8 cellular contexts compared by ENCODE assay signal in the genomic region with DNA sequence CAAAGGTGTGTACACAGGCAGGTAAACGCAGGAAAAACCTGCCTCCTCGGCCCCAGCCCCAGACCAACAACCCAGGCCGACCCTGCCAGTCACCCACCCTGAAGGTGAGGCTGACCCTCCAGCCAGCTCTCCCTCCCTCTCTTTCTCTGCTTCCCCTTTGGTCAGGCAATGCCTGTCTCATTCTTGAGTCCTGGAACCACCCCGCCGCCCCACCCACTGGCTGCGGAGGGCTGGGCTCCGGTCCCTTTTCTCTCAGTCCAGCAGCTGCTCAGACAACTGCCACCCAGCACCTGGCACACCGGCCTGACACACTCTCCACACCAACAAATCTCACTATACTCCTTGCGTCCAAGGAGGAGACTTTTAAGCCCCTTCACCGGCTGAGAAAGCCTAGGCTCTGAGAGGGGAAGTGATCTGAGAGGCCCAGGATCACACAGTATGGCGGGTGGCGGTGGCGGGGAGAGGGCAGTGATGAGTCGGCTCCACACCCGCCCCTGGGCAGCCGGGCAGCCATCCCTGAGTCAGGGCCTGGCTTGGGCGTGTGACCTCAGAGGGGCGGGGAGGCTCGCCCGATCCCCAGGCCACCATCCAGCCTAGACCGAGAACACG. TPM values are rescaled to one million over a fixed set of nuclear protein-coding genes. Genes with fewer than 3 reads are reported as not detected.
DNase-seq lines count a peak whose midpoint lies in the region; ATAC-seq, FAIRE-seq and TF ChIP-seq lines count a peak whose summit lies in the region.

No MANE protein-coding gene starts in this region.

- peaks cover 30% of the 10 kb centered on the region for H3K79me2 ChIP-seq in HepG2 (ENCODE audit: insufficient read depth, low read length)

- H3K4me2 ChIP-seq in HepG2 (ENCODE audit: low read depth, low read length) = peak overlapping the region; percentile 99

- 0% methylated on average over 14 of the region's 22 CpGs for WGBS in HepG2 (ENCODE audit: low lambda C conversion rate)

- H3K9me3 ChIP-seq in HepG2 (ENCODE audit: low read length) = no peaks in the 10 kb centered on the region

- FAIRE-seq in HepG2 (lab: Jason Lieb, UNC) = no peak

- no peak for TF ChIP-seq EP300 in HepG2 (IDR thresholded peaks at IDR 0.05; ENCODE audit: low read depth in 2 of 2, low read length in 2 of 2)
- TF ChIP-seq EP300 in HepG2 (CRISPR knock-in tag; IDR thresholded peaks at IDR 0.05; ENCODE audit: borderline replicate concordance) = no peak

- ATAC-seq in GM21390 (IDR thresholded peaks at IDR 0.05; ENCODE audit: unreplicated experiment) (peak; percentile 32), HepG2 (peak; percentile 70), GM18868 (IDR thresholded peaks at IDR 0.05; ENCODE audit: unreplicated experiment) (no peak)

- peak overlapping the region; percentile 67 to 95 (median 87) for H3K4me3 ChIP-seq in HepG2 (replicated peaks in 1 of 3; ENCODE audit: insufficient read depth in 1 of 3, low read depth in 2 of 3, low read length in 3 of 3)

- H2AFZ ChIP-seq in HepG2 (ENCODE audit: low read length) = no peak overlapping the region

- H4K20me1 ChIP-seq in HepG2 (ENCODE audit: insufficient read depth, low read length) = peaks cover 8% of the 10 kb centered on the region; the same call in 1 of the 2 replicates

- POLR2A ChIA-PET in HepG2 (lab: Yijun Ruan, JAX) = no interaction called here

- H3K27me3 ChIP-seq in HepG2 (ENCODE audit: control insufficient read depth in 1 of 2, insufficient read depth in 2 of 2, low read length in 2 of 2) = no peaks in the 10 kb centered on the region; a peak in 1 of 5 replicates

- no peak for TF ChIP-seq RAD21 in HepG2 (CRISPR knock-in tag; IDR thresholded peaks at IDR 0.05)

- H3K4me1 Mint-ChIP-seq in CD14-positive monocyte = peaks cover 38% of the 10 kb centered on the region
- peaks cover 29% of the 10 kb centered on the region for H3K4me1 Mint-ChIP-seq in activated CD4-positive, alpha-beta T cell treated with anti-CD3 and anti-CD28 coated beads, Interleukin-2, amount 10 ng/mL, durations not matched to agents 24 days and 14 days

- H3K27ac Mint-ChIP-seq in CD14-positive monocyte = peak overlapping the region; percentile 99 to 100 (median 99)
- H3K27ac Mint-ChIP-seq in activated CD4-positive, alpha-beta T cell treated with anti-CD3 and anti-CD28 coated beads, Interleukin-2, amount 10 ng/mL, durations not matched to agents 24 days and 14 days = peak overlapping the region; percentile 90

- H3K36me3 ChIP-seq in HepG2 (replicated peaks in 1 of 2; ENCODE audit: control insufficient read depth in 1 of 2, insufficient read depth in 2 of 2, low read length in 2 of 2) = peaks cover 16 to 34% of the 10 kb centered on the region in 2 experiments; a peak in 4 of 5 replicates

- no TSS peak for BruUV-seq in HepG2 (replicated peaks; lab: Mats Ljungman, UMichigan)

- H3K9me3 Mint-ChIP-seq in CD14-positive monocyte = no peaks in the 10 kb centered on the region
- H3K9me3 Mint-ChIP-seq in activated CD4-positive, alpha-beta T cell treated with anti-CD3 and anti-CD28 coated beads, Interleukin-2, amount 10 ng/mL, durations not matched to agents 24 days and 14 days = no peaks in the 10 kb centered on the region

- H3K9ac ChIP-seq in HepG2 (ENCODE audit: insufficient read depth, low read depth, low read length) = peak overlapping the region; percentile 94

- peaks cover 0 to 2% (median 1%) of the 10 kb centered on the region in 3 donors for H3K27me3 Mint-ChIP-seq in CD14-positive monocyte (ENCODE audit: low read depth in 3 of 3)
- H3K27me3 Mint-ChIP-seq in activated CD4-positive, alpha-beta T cell treated with anti-CD3 and anti-CD28 coated beads, Interleukin-2, amount 10 ng/mL, durations not matched to agents 24 days and 14 days = no peaks in the 10 kb centered on the region

- intact Hi-C loops in CD14-positive monocyte (cut with micrococcal nuclease) (loop anchor here in 1 of 2 donors (5.0 kb wide), 1 partner anchor 39 kb away; no protein-coding TSS in a partner anchor), HepG2 (cut with micrococcal nuclease; ENCODE audit: unreplicated experiment) (loop anchor here (5.0 kb wide), 1 partner anchor 59 kb away; a partner anchor contains a TSS)
- intact Hi-C loops in activated CD4-positive, alpha-beta T cell treated with anti-CD3 and anti-CD28 coated beads, Interleukin-2, amount 10 ng/mL, durations not matched to agents 24 days and 14 days (cut with micrococcal nuclease) = loop anchor here (1.0 to 5.0 kb wide), 2 partner anchors 75 to 104 kb away; a partner anchor contains a TSS

- H3K4me3 Mint-ChIP-seq in CD14-positive monocyte = peak overlapping the region; percentile 95 to 98
- peak overlapping the region; percentile 99 for H3K4me3 Mint-ChIP-seq in activated CD4-positive, alpha-beta T cell treated with anti-CD3 and anti-CD28 coated beads, Interleukin-2, amount 10 ng/mL, durations not matched to agents 24 days and 14 days

- peak; percentile 92 for DNase-seq in CD14-positive monocyte (ENCODE audit: low spot score)
- peak; percentile 40 for DNase-seq in NCI-H1105 (lab: John Stamatoyannopoulos, UW)
- peak; percentile 86 for DNase-seq in activated CD4-positive, alpha-beta T cell treated with anti-CD3 and anti-CD28 coated beads, Interleukin-2, amount 10 ng/mL, durations not matched to agents 24 days and 14 days
- DNase-seq in dermis microvascular lymphatic vessel endothelial cell (ENCODE audit: low read depth in 2 of 2) = peak; percentile 29 to 77
- DNase-seq in HepG2 (ENCODE audit: low spot score) = peak; percentile 53
- peak; percentile 42 to 50 for DNase-seq in stimulated activated CD4-positive, alpha-beta T cell treated with anti-CD3 and anti-CD28 coated beads, Interleukin-4, amount 100 ng/mL, for 48 hours (ENCODE audit: low read depth in 2 of 2)

- H3K36me3 Mint-ChIP-seq in CD14-positive monocyte = peaks cover 37 to 43% of the 10 kb centered on the region in 2 donors
- H3K36me3 Mint-ChIP-seq in activated CD4-positive, alpha-beta T cell treated with anti-CD3 and anti-CD28 coated beads, Interleukin-2, amount 10 ng/mL, durations not matched to agents 24 days and 14 days (ENCODE audit: low read depth) = peaks cover 24% of the 10 kb centered on the region

- H3K27ac ChIP-seq in HepG2 (ENCODE audit: extremely low read length, insufficient read depth, low read length) = peak overlapping the region; percentile 82

- CTCF ChIA-PET in HepG2 (lab: Yijun Ruan, JAX; ENCODE audit: low intra/inter-chr PET ratio, low total read pairs) = no interaction called here

- H3K4me1 ChIP-seq in HepG2 (ENCODE audit: insufficient read depth, low read length) = peaks cover 34% of the 10 kb centered on the region

- TF ChIP-seq CTCF in CD14-positive monocyte (IDR thresholded peaks at IDR 0.05) (no peak), HepG2 (CRISPR knock-in tag; IDR thresholded peaks at IDR 0.05) (peak; percentile 36)

- in situ Hi-C loops in HepG2 (cut with HindIII; ENCODE audit: extremely low pct_ligation_motif_present, low pct_unique_long_range_greater_than_20kb) = loop anchor here (5.0 kb wide), 1 partner anchor 36 kb away; no protein-coding TSS in a partner anchor

- TF ChIP-seq POLR2A in HepG2 (IDR thresholded peaks at IDR 0.05; ENCODE audit: insufficient read depth in 1 of 2, low read depth in 2 of 2, low read length in 2 of 2) = peak in 1 of 2 experiments; percentile 27; a peak in 1 of 4 replicates

RNA-seq across cellular contexts. Expression of a gene that starts 0.7 kb away (rescaled TPM):
- polyA plus RNA-seq in CD14-positive monocyte (100 to 1,000 TPM; 145 to 227 TPM), HepG2 (2011; rRNA removed) (303 and 324 TPM in 2 replicates)
- 266 and 275 TPM in 2 replicates for total RNA-seq in activated CD4-positive, alpha-beta T cell treated with anti-CD3 and anti-CD28 coated beads, Interleukin-2, amount 10 ng/mL, durations not matched to agents 24 days and 14 days
- total RNA-seq in dermis microvascular lymphatic vessel endothelial cell (280 and 292 TPM in 2 replicates), HepG2 (2016; rRNA removed; fragmentation: Illumina TruSeq; extraction: Trizol) (130 and 135 TPM in 2 replicates)
- 20.5 and 23.1 TPM in 2 replicates for total RNA-seq in HepG2 (2016; cell fraction: cytosol; rRNA removed; fragmentation: Illumina TruSeq; extraction: Trizol; ENCODE audit: low read depth)
- total RNA-seq in HepG2 (2016; cell fraction: insoluble cytoplasmic fraction; rRNA removed; fragmentation: Illumina TruSeq; extraction: Trizol) = 123 and 124 TPM in 2 replicates
- total RNA-seq in HepG2 (2016; cell fraction: membrane; rRNA removed; fragmentation: Illumina TruSeq; extraction: Trizol) = 56.6 and 58.5 TPM in 2 replicates
- 79.3 and 83.0 TPM in 2 replicates for total RNA-seq in HepG2 (2016; cell fraction: nucleus; rRNA removed; fragmentation: Illumina TruSeq; extraction: Trizol)
- 189 and 265 TPM in 2 replicates for polyA plus RNA-seq in HepG2 (2011; cell fraction: cytosol; rRNA removed)
- 685 and 845 TPM in 2 replicates for polyA plus RNA-seq in HepG2 (2011; cell fraction: nucleus; rRNA removed)
- 108 and 130 TPM in 2 replicates for polyA plus RNA-seq in HepG2 (2012)
- polyA plus RNA-seq in HepG2 (2016; cell fraction: cytosol; fragmentation: Illumina TruSeq; extraction: Trizol; ENCODE audit: low read depth) = 15.6 and 17.4 TPM in 2 replicates
- 140 and 172 TPM in 2 replicates for polyA plus RNA-seq in HepG2 (2016; cell fraction: insoluble cytoplasmic fraction; fragmentation: Illumina TruSeq; extraction: Trizol; ENCODE audit: low read depth)
- polyA plus RNA-seq in HepG2 (2016; cell fraction: membrane; fragmentation: Illumina TruSeq; extraction: Trizol; ENCODE audit: low read depth) = 37.0 and 39.8 TPM in 2 replicates
- polyA plus RNA-seq in HepG2 (2016; cell fraction: nucleus; fragmentation: Illumina TruSeq; extraction: Trizol; ENCODE audit: insufficient read depth, low read depth) = 198 and 202 TPM in 2 replicates
- 413 and 442 TPM in 2 replicates for polyA minus RNA-seq in HepG2 (2011; rRNA and poly(A)+ RNA removed; ENCODE audit: low replicate concordance)
- polyA minus RNA-seq in HepG2 (2011; cell fraction: cytosol; rRNA and poly(A)+ RNA removed) = 159 and 175 TPM in 2 replicates
- 95.7 and 108 TPM in 2 replicates for polyA minus RNA-seq in HepG2 (2011; cell fraction: nucleus; rRNA and poly(A)+ RNA removed)

RNA-seq across cellular contexts. Expression of a gene that starts 2.6 kb away (rescaled TPM):
- polyA plus RNA-seq in CD14-positive monocyte (1 to 10 TPM; 4.9 to 6.1 TPM), HepG2 (2011; rRNA removed) (6.0 and 9.5 TPM in 2 replicates)
- 4.3 and 6.0 TPM in 2 replicates for total RNA-seq in activated CD4-positive, alpha-beta T cell treated with anti-CD3 and anti-CD28 coated beads, Interleukin-2, amount 10 ng/mL, durations not matched to agents 24 days and 14 days
- total RNA-seq in dermis microvascular lymphatic vessel endothelial cell (8.1 and 13.9 TPM in 2 replicates), HepG2 (2016; rRNA removed; fragmentation: Illumina TruSeq; extraction: Trizol) (8.0 and 8.2 TPM in 2 replicates)
- 1.4 and 1.9 TPM in 2 replicates for total RNA-seq in HepG2 (2016; cell fraction: cytosol; rRNA removed; fragmentation: Illumina TruSeq; extraction: Trizol; ENCODE audit: low read depth)
- total RNA-seq in HepG2 (2016; cell fraction: insoluble cytoplasmic fraction; rRNA removed; fragmentation: Illumina TruSeq; extraction: Trizol) = 6.8 and 9.6 TPM in 2 replicates
- total RNA-seq in HepG2 (2016; cell fraction: membrane; rRNA removed; fragmentation: Illumina TruSeq; extraction: Trizol) = 2.5 and 2.9 TPM in 2 replicates
- 11.8 and 12.5 TPM in 2 replicates for total RNA-seq in HepG2 (2016; cell fraction: nucleus; rRNA removed; fragmentation: Illumina TruSeq; extraction: Trizol)
- polyA plus RNA-seq in HepG2 (2011; cell fraction: cytosol; rRNA removed) = 10.8 and 16.3 TPM in 2 replicates
- 40.2 and 48.1 TPM in 2 replicates for polyA plus RNA-seq in HepG2 (2011; cell fraction: nucleus; rRNA removed)
- polyA plus RNA-seq in HepG2 (2012) = 4.3 and 5.9 TPM in 2 replicates
- 0.40 and 0.46 TPM in 2 replicates for polyA plus RNA-seq in HepG2 (2016; cell fraction: cytosol; fragmentation: Illumina TruSeq; extraction: Trizol; ENCODE audit: low read depth)
- polyA plus RNA-seq in HepG2 (2016; cell fraction: insoluble cytoplasmic fraction; fragmentation: Illumina TruSeq; extraction: Trizol; ENCODE audit: low read depth) = 3.5 and 3.7 TPM in 2 replicates
- 1.1 and 1.2 TPM in 2 replicates for polyA plus RNA-seq in HepG2 (2016; cell fraction: membrane; fragmentation: Illumina TruSeq; extraction: Trizol; ENCODE audit: low read depth)
- 8.4 and 11.9 TPM in 2 replicates for polyA plus RNA-seq in HepG2 (2016; cell fraction: nucleus; fragmentation: Illumina TruSeq; extraction: Trizol; ENCODE audit: insufficient read depth, low read depth)
- polyA minus RNA-seq in HepG2 (2011; rRNA and poly(A)+ RNA removed; ENCODE audit: low replicate concordance) = 12.7 and 29.1 TPM in 2 replicates
- 7.4 and 9.1 TPM in 2 replicates for polyA minus RNA-seq in HepG2 (2011; cell fraction: cytosol; rRNA and poly(A)+ RNA removed)
- polyA minus RNA-seq in HepG2 (2011; cell fraction: nucleus; rRNA and poly(A)+ RNA removed) = 18.0 and 20.5 TPM in 2 replicates

RNA-seq across cellular contexts. Expression of a gene that starts 32.4 kb away (rescaled TPM):
- polyA plus RNA-seq in CD14-positive monocyte (under 1 TPM; 0.52 to 0.76 TPM), HepG2 (2011; rRNA removed) (15.0 and 18.8 TPM in 2 replicates)
- total RNA-seq in activated CD4-positive, alpha-beta T cell treated with anti-CD3 and anti-CD28 coated beads, Interleukin-2, amount 10 ng/mL, durations not matched to agents 24 days and 14 days = 23.1 and 23.5 TPM in 2 replicates
- total RNA-seq in dermis microvascular lymphatic vessel endothelial cell (17.2 and 23.9 TPM in 2 replicates), HepG2 (2016; rRNA removed; fragmentation: Illumina TruSeq; extraction: Trizol) (15.3 and 19.7 TPM in 2 replicates)
- total RNA-seq in HepG2 (2016; cell fraction: cytosol; rRNA removed; fragmentation: Illumina TruSeq; extraction: Trizol; ENCODE audit: low read depth) = 2.3 and 2.6 TPM in 2 replicates
- total RNA-seq in HepG2 (2016; cell fraction: insoluble cytoplasmic fraction; rRNA removed; fragmentation: Illumina TruSeq; extraction: Trizol) = 15.3 and 17.1 TPM in 2 replicates
- total RNA-seq in HepG2 (2016; cell fraction: membrane; rRNA removed; fragmentation: Illumina TruSeq; extraction: Trizol) = 8.6 and 9.8 TPM in 2 replicates
- 8.6 and 10.2 TPM in 2 replicates for total RNA-seq in HepG2 (2016; cell fraction: nucleus; rRNA removed; fragmentation: Illumina TruSeq; extraction: Trizol)
- 10.4 and 17.8 TPM in 2 replicates for polyA plus RNA-seq in HepG2 (2011; cell fraction: cytosol; rRNA removed)
- 32.9 and 37.7 TPM in 2 replicates for polyA plus RNA-seq in HepG2 (2011; cell fraction: nucleus; rRNA removed)
- polyA plus RNA-seq in HepG2 (2012) = 7.1 and 9.0 TPM in 2 replicates
- 1.6 and 1.8 TPM in 2 replicates for polyA plus RNA-seq in HepG2 (2016; cell fraction: cytosol; fragmentation: Illumina TruSeq; extraction: Trizol; ENCODE audit: low read depth)
- 13.7 and 17.7 TPM in 2 replicates for polyA plus RNA-seq in HepG2 (2016; cell fraction: insoluble cytoplasmic fraction; fragmentation: Illumina TruSeq; extraction: Trizol; ENCODE audit: low read depth)
- 5.4 and 6.6 TPM in 2 replicates for polyA plus RNA-seq in HepG2 (2016; cell fraction: membrane; fragmentation: Illumina TruSeq; extraction: Trizol; ENCODE audit: low read depth)
- polyA plus RNA-seq in HepG2 (2016; cell fraction: nucleus; fragmentation: Illumina TruSeq; extraction: Trizol; ENCODE audit: insufficient read depth, low read depth) = 15.0 and 16.9 TPM in 2 replicates
- polyA minus RNA-seq in HepG2 (2011; rRNA and poly(A)+ RNA removed; ENCODE audit: low replicate concordance) = 19.0 and 51.1 TPM in 2 replicates
- polyA minus RNA-seq in HepG2 (2011; cell fraction: cytosol; rRNA and poly(A)+ RNA removed) = 11.7 and 14.3 TPM in 2 replicates
- 8.6 and 10.4 TPM in 2 replicates for polyA minus RNA-seq in HepG2 (2011; cell fraction: nucleus; rRNA and poly(A)+ RNA removed)

RNA-seq across cellular contexts. Expression of a gene that starts 56.9 kb away (rescaled TPM):
- 10 to 100 TPM; 15.2 to 22.3 TPM for polyA plus RNA-seq in CD14-positive monocyte
- total RNA-seq in activated CD4-positive, alpha-beta T cell treated with anti-CD3 and anti-CD28 coated beads, Interleukin-2, amount 10 ng/mL, durations not matched to agents 24 days and 14 days = 75.4 and 88.2 TPM in 2 replicates
- total RNA-seq in dermis microvascular lymphatic vessel endothelial cell = 14.1 and 19.3 TPM in 2 replicates
- 30.7 and 36.8 TPM in 2 replicates for total RNA-seq in HepG2 (2016; rRNA removed; fragmentation: Illumina TruSeq; extraction: Trizol)
- 13.1 and 14.9 TPM in 2 replicates for total RNA-seq in HepG2 (2016; cell fraction: cytosol; rRNA removed; fragmentation: Illumina TruSeq; extraction: Trizol; ENCODE audit: low read depth)
- 27.4 and 35.0 TPM in 2 replicates for total RNA-seq in HepG2 (2016; cell fraction: insoluble cytoplasmic fraction; rRNA removed; fragmentation: Illumina TruSeq; extraction: Trizol)
- 17.3 and 17.9 TPM in 2 replicates for total RNA-seq in HepG2 (2016; cell fraction: membrane; rRNA removed; fragmentation: Illumina TruSeq; extraction: Trizol)
- 42.4 and 45.8 TPM in 2 replicates for total RNA-seq in HepG2 (2016; cell fraction: nucleus; rRNA removed; fragmentation: Illumina TruSeq; extraction: Trizol)
- polyA plus RNA-seq in HepG2 (2011; rRNA removed) = 15.4 and 16.9 TPM in 2 replicates
- 9.1 and 10.4 TPM in 2 replicates for polyA plus RNA-seq in HepG2 (2011; cell fraction: cytosol; rRNA removed)
- 19.7 and 20.7 TPM in 2 replicates for polyA plus RNA-seq in HepG2 (2011; cell fraction: nucleus; rRNA removed)
- 15.1 and 17.3 TPM in 2 replicates for polyA plus RNA-seq in HepG2 (2012)
- polyA plus RNA-seq in HepG2 (2016; cell fraction: cytosol; fragmentation: Illumina TruSeq; extraction: Trizol; ENCODE audit: low read depth) = 2.3 and 2.6 TPM in 2 replicates
- polyA plus RNA-seq in HepG2 (2016; cell fraction: insoluble cytoplasmic fraction; fragmentation: Illumina TruSeq; extraction: Trizol; ENCODE audit: low read depth) = 21.2 and 22.7 TPM in 2 replicates
- polyA plus RNA-seq in HepG2 (2016; cell fraction: membrane; fragmentation: Illumina TruSeq; extraction: Trizol; ENCODE audit: low read depth) = 6.3 and 6.6 TPM in 2 replicates
- polyA plus RNA-seq in HepG2 (2016; cell fraction: nucleus; fragmentation: Illumina TruSeq; extraction: Trizol; ENCODE audit: insufficient read depth, low read depth) = 55.0 and 64.3 TPM in 2 replicates
- polyA minus RNA-seq in HepG2 (2011; rRNA and poly(A)+ RNA removed; ENCODE audit: low replicate concordance) = 49.6 and 93.1 TPM in 2 replicates
- polyA minus RNA-seq in HepG2 (2011; cell fraction: cytosol; rRNA and poly(A)+ RNA removed) = 17.6 TPM in 2 replicates
- 46.6 and 52.9 TPM in 2 replicates for polyA minus RNA-seq in HepG2 (2011; cell fraction: nucleus; rRNA and poly(A)+ RNA removed)

RNA-seq across cellular contexts. Expression of a gene that starts 57.2 kb away (rescaled TPM):
- polyA plus RNA-seq in CD14-positive monocyte (1 to 10 TPM; 2.4 to 5.3 TPM), HepG2 (2011; rRNA removed) (7.6 and 7.7 TPM in 2 replicates)
- total RNA-seq in activated CD4-positive, alpha-beta T cell treated with anti-CD3 and anti-CD28 coated beads, Interleukin-2, amount 10 ng/mL, durations not matched to agents 24 days and 14 days = 17.3 and 17.7 TPM in 2 replicates
- total RNA-seq in dermis microvascular lymphatic vessel endothelial cell (11.4 and 18.5 TPM in 2 replicates), HepG2 (2016; rRNA removed; fragmentation: Illumina TruSeq; extraction: Trizol) (11.8 and 16.6 TPM in 2 replicates)
- 1.3 and 1.4 TPM in 2 replicates for total RNA-seq in HepG2 (2016; cell fraction: cytosol; rRNA removed; fragmentation: Illumina TruSeq; extraction: Trizol; ENCODE audit: low read depth)
- 11.9 and 13.2 TPM in 2 replicates for total RNA-seq in HepG2 (2016; cell fraction: insoluble cytoplasmic fraction; rRNA removed; fragmentation: Illumina TruSeq; extraction: Trizol)
- total RNA-seq in HepG2 (2016; cell fraction: membrane; rRNA removed; fragmentation: Illumina TruSeq; extraction: Trizol) = 6.2 and 6.5 TPM in 2 replicates
- total RNA-seq in HepG2 (2016; cell fraction: nucleus; rRNA removed; fragmentation: Illumina TruSeq; extraction: Trizol) = 11.0 and 13.5 TPM in 2 replicates
- 5.1 and 5.4 TPM in 2 replicates for polyA plus RNA-seq in HepG2 (2011; cell fraction: cytosol; rRNA removed)
- polyA plus RNA-seq in HepG2 (2011; cell fraction: nucleus; rRNA removed) = 12.3 and 12.5 TPM in 2 replicates
- 7.5 and 8.8 TPM in 2 replicates for polyA plus RNA-seq in HepG2 (2012)
- 0.59 and 0.60 TPM in 2 replicates for polyA plus RNA-seq in HepG2 (2016; cell fraction: cytosol; fragmentation: Illumina TruSeq; extraction: Trizol; ENCODE audit: low read depth)
- polyA plus RNA-seq in HepG2 (2016; cell fraction: insoluble cytoplasmic fraction; fragmentation: Illumina TruSeq; extraction: Trizol; ENCODE audit: low read depth) = 7.3 and 9.5 TPM in 2 replicates
- 1.6 and 1.8 TPM in 2 replicates for polyA plus RNA-seq in HepG2 (2016; cell fraction: membrane; fragmentation: Illumina TruSeq; extraction: Trizol; ENCODE audit: low read depth)
- 14.1 and 15.0 TPM in 2 replicates for polyA plus RNA-seq in HepG2 (2016; cell fraction: nucleus; fragmentation: Illumina TruSeq; extraction: Trizol; ENCODE audit: insufficient read depth, low read depth)
- polyA minus RNA-seq in HepG2 (2011; rRNA and poly(A)+ RNA removed; ENCODE audit: low replicate concordance) = 14.3 and 17.2 TPM in 2 replicates
- polyA minus RNA-seq in HepG2 (2011; cell fraction: cytosol; rRNA and poly(A)+ RNA removed) = 7.2 and 9.1 TPM in 2 replicates
- polyA minus RNA-seq in HepG2 (2011; cell fraction: nucleus; rRNA and poly(A)+ RNA removed) = 17.6 and 19.5 TPM in 2 replicates

Comparison
In these comparisons a context has a peak if more than half of its experiments do, and no peak if none do; other contexts are left out.
1. DNase-seq: peak in every context shown above with its lines; median percentile 92 in CD14-positive monocyte; 86 in activated CD4-positive, alpha-beta T cell treated with anti-CD3 and anti-CD28 coated beads, Interleukin-2, amount 10 ng/mL, durations not matched to agents 24 days and 14 days; 53 in dermis microvascular lymphatic vessel endothelial cell; 53 in HepG2; 46 in stimulated activated CD4-positive, alpha-beta T cell treated with anti-CD3 and anti-CD28 coated beads, Interleukin-4, amount 100 ng/mL, for 48 hours; 40 in NCI-H1105.